In the genomic region with DNA sequence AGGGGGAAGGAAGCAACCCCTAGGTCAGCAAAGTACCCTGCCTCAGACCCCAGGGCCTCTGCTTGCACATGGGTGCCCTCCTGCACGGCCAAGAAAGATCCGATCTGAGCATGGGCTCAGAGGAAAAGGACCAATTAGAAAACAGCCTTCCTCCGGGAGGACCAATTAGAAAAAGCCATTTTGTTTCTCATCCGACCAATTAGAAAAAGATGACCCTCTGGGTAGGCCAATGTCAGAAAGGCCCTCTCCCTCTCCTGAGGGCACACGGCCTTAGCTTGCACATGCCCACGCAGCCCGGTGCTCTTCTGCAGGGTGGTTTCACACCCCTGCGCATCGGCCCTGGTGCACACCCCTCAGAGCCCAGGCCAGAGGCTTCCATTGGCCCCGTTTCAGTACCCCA, we compare ENCODE assay signal across 13 cellular contexts. TPM values are rescaled to one million over a fixed set of nuclear protein-coding genes. Genes with fewer than 3 reads are reported as not detected.
DNase-seq lines count a peak whose midpoint lies in the region; ATAC-seq and TF ChIP-seq lines count a peak whose summit lies in the region.
"Had no signal": no experiment of that assay in that cellular context is flagged by ENCODE, and none has a peak within 500 bp of the region (broad histone marks: within the 10 kb centered on the region; RNA-seq: fewer than 3 reads in every experiment).

No MANE protein-coding gene starts in this region.

- no peaks in the 10 kb centered on the region for H3F3A ChIP-seq in PC-3 (ENCODE audit: low read length, unreplicated experiment)

- no peak for TF ChIP-seq CTCF in sigmoid colon (IDR thresholded peaks at IDR 0.05)
- no peak for TF ChIP-seq CTCF in PC-3 (conservative IDR thresholded peaks at IDR 0.05; ENCODE audit: low read depth, low read length)

- TF ChIP-seq EP300 in sigmoid colon (IDR thresholded peaks at IDR 0.05): no peak

- BruUV-seq in PC-3 (replicated peaks; lab: Mats Ljungman, UMichigan): no TSS peak

- no peaks in the 10 kb centered on the region for H3K79me2 ChIP-seq in PC-3 (ENCODE audit: low read length)

- H3K9me3 ChIP-seq in KOPT-K1 (ENCODE audit: insufficient read depth, low read length, poor library complexity, severe bottlenecking) (no peaks in the 10 kb centered on the region), sigmoid colon (no peaks in the 10 kb centered on the region), PC-3 (ENCODE audit: low read length) (no peaks in the 10 kb centered on the region)
- H3K9me3 ChIP-seq: lower lobe of right lung had no signal

- H3K27ac ChIP-seq in KOPT-K1 (ENCODE audit: low read depth, low read length, poor library complexity, severe bottlenecking) (peak overlapping the region; percentile 98), caudate nucleus (ENCODE audit: low read depth, low read length) (peak overlapping the region; percentile 93), sigmoid colon (peak overlapping the region in 3 of 4 donors; percentile 28 to 61 (median 54)), PC-3 (ENCODE audit: low read length) (no peak overlapping the region)
- H3K27ac ChIP-seq: 22Rv1, lower lobe of right lung, neural progenitor cell had no signal

- intact Hi-C loops in sigmoid colon (cut with DNase I): no loop called here
- intact Hi-C loops in PC-3 (cut with micrococcal nuclease): no loop called here

- H3K9me2 ChIP-seq in PC-3 (replicated peaks; ENCODE audit: low read length): no peaks in the 10 kb centered on the region

- no peak overlapping the region for H3K4me2 ChIP-seq in PC-3 (ENCODE audit: low read length)
- H3K4me2 ChIP-seq: neural progenitor cell had no signal

- H3K4me3 ChIP-seq in sigmoid colon (no peak overlapping the region), PC-3 (ENCODE audit: low read length) (no peak overlapping the region)
- H3K4me3 ChIP-seq: lower lobe of right lung, neural progenitor cell had no signal

- H3K4me1 ChIP-seq in sigmoid colon (peaks cover 0 to 23% (median 21%) of the 10 kb centered on the region in 4 donors), PC-3 (ENCODE audit: insufficient read depth, low read length) (peaks cover 6% of the 10 kb centered on the region)

- WGBS in sigmoid colon, 2 donors: 66 to 82% methylated on average over 10 of the region's 10 CpGs

- H2AFZ ChIP-seq in PC-3 (ENCODE audit: low read length): no peak overlapping the region
- H2AFZ ChIP-seq: neural progenitor cell had no signal

- ATAC-seq in PC-3 (no peak), GM21717 (IDR thresholded peaks at IDR 0.05; ENCODE audit: unreplicated experiment) (no peak)
- ATAC-seq: lower lobe of right lung had no signal

- POLR2A ChIA-PET in PC-3 (lab: Charles Lee; ENCODE audit: unreplicated experiment): no interaction called here

- TF ChIP-seq POLR2A in sigmoid colon (IDR thresholded peaks at IDR 0.05): no peak

- peak; percentile 46 for DNase-seq in DMS53 (lab: John Stamatoyannopoulos, UW)
- no peak for DNase-seq in DMS53 treated with DMSO at 0.1 percent for 48 hours (lab: John Stamatoyannopoulos, UW; ENCODE audit: unreplicated experiment)
- DNase-seq in caudate nucleus (lab: John Stamatoyannopoulos, UW): peak in 5 of 61 donors; percentile 36 to 71 (median 69)
- DNase-seq in sigmoid colon: no peak
- no peak for DNase-seq in PC-3
- DNase-seq in AML-193 (lab: John Stamatoyannopoulos, UW): no peak
- DNase-seq: HFFc6; lower lobe of right lung; stimulated activated naive CD4-positive, alpha-beta T cell had no signal

- no peaks in the 10 kb centered on the region for H4K20me1 ChIP-seq in PC-3 (ENCODE audit: low read length)

- H3K27me3 ChIP-seq in sigmoid colon: no peaks in the 10 kb centered on the region
- no peaks in the 10 kb centered on the region for H3K27me3 ChIP-seq in PC-3 (ENCODE audit: low read length)

- H3K9ac ChIP-seq in PC-3 (ENCODE audit: low read length): no peak overlapping the region
- H3K9ac ChIP-seq: neural progenitor cell had no signal

- CTCF ChIA-PET in PC-3 (lab: Charles Lee): no interaction called here

- peaks cover 50% of the 10 kb centered on the region for H3K36me3 ChIP-seq in KOPT-K1 (ENCODE audit: insufficient read depth, low read length)
- H3K36me3 ChIP-seq in sigmoid colon: peaks cover 14 to 38% (median 21%) of the 10 kb centered on the region in 4 donors
- H3K36me3 ChIP-seq in PC-3 (ENCODE audit: low read depth, low read length): no peaks in the 10 kb centered on the region
- H3K36me3 ChIP-seq: neural progenitor cell had no signal

RNA-seq across cellular contexts. Expression of gene CISD3, which starts 5.1 kb away (rescaled TPM):
- total RNA-seq in sigmoid colon (10 to 100 TPM in 3 of 4 donors, 1 to 10 TPM in 1; 9.2 to 19.3 (median 14.6) TPM), PC-3 (2014; rRNA removed) (13.7 and 14.1 TPM in 2 replicates)
- 100 to 1,000 TPM; 104 to 115 (median 108) TPM for polyA plus RNA-seq in sigmoid colon

RNA-seq across cellular contexts. Expression of gene MLLT6, which starts 20.0 kb away (rescaled TPM):
- total RNA-seq in sigmoid colon (10 to 100 TPM; 48.9 to 90.3 (median 69.9) TPM), PC-3 (2014; rRNA removed) (24.7 and 28.7 TPM in 2 replicates)
- polyA plus RNA-seq in sigmoid colon: 10 to 100 TPM; 15.3 to 86.5 (median 16.2) TPM

RNA-seq across cellular contexts. Expression of gene PCGF2, which starts 23.1 kb away (rescaled TPM):
- 1 to 10 TPM; 4.3 to 8.9 (median 5.6) TPM for total RNA-seq in sigmoid colon
- 10 to 100 TPM; 19.6 to 32.6 (median 22.8) TPM for polyA plus RNA-seq in sigmoid colon
- 14.1 and 15.8 TPM in 2 replicates for total RNA-seq in PC-3 (2014; rRNA removed)

RNA-seq across cellular contexts. Expression of gene PSMB3, which starts 27.5 kb away (rescaled TPM):
- total RNA-seq in sigmoid colon (100 to 1,000 TPM; 135 to 198 (median 153) TPM), PC-3 (2014; rRNA removed) (366 and 441 TPM in 2 replicates)
- polyA plus RNA-seq in sigmoid colon: 100 to 1,000 TPM; 246 to 280 (median 258) TPM

RNA-seq across cellular contexts. Expression of gene EPOP, which starts 50.3 kb away (rescaled TPM):
- total RNA-seq in sigmoid colon (1 to 10 TPM in 2 of 4 donors, under 1 TPM in 2; 0.36 to 2.8 (median 1.3) TPM), PC-3 (2014; rRNA removed) (12.6 and 17.7 TPM in 2 replicates)
- polyA plus RNA-seq in sigmoid colon: 1 to 10 TPM in 1 of 3 donors, not detected in 2; 2.4 TPM
